ENCODE assay signal across 8 cellular contexts in genomic region chr12:102061096-102061555, GRCh38. TPM values are rescaled to one million over a fixed set of nuclear protein-coding genes. Genes with fewer than 3 reads are reported as not detected.
DNase-seq lines count a peak whose midpoint lies in the region; ATAC-seq and TF ChIP-seq lines count a peak whose summit lies in the region.

No MANE protein-coding gene starts in this region.

- peak overlapping the region; percentile 94 to 96 for H3K4me3 Mint-ChIP-seq in activated T-cell treated with anti-CD3 and anti-CD28 coated beads, Interleukin-2, amount 50 U/mL, for 72 hours

- H3K4me3 ChIP-seq in BE2C (ENCODE audit: low read depth, low read length) (peak overlapping the region; percentile 94), heart right ventricle (peak overlapping the region; percentile 48 to 97 (median 83))

- H3K9me3 ChIP-seq in BE2C = no peaks in the 10 kb centered on the region
- H3K9me3 ChIP-seq in heart right ventricle = no peaks in the 10 kb centered on the region

- H3K27ac ChIP-seq in heart right ventricle = peak overlapping the region; percentile 32 to 97 (median 86)

- peaks cover 15% of the 10 kb centered on the region for H3K27me3 Mint-ChIP-seq in activated T-cell treated with anti-CD3 and anti-CD28 coated beads, Interleukin-2, amount 50 U/mL, for 72 hours (ENCODE audit: low read depth)

- peak overlapping the region; percentile 88 for H3K27ac Mint-ChIP-seq in activated T-cell treated with anti-CD3 and anti-CD28 coated beads, Interleukin-2, amount 50 U/mL, for 72 hours

- TF ChIP-seq CTCF in BE2C (IDR thresholded peaks at IDR 0.05; ENCODE audit: low read depth, low read length) (no peak), heart right ventricle (IDR thresholded peaks at IDR 0.05) (no peak)

- H3K27me3 ChIP-seq in BE2C (no peaks in the 10 kb centered on the region), heart right ventricle (no peaks in the 10 kb centered on the region)

- ATAC-seq in GM19324 (IDR thresholded peaks at IDR 0.05; ENCODE audit: low FRiP score, unreplicated experiment) = peak; percentile 10
- ATAC-seq in HG03342 (IDR thresholded peaks at IDR 0.05; ENCODE audit: unreplicated experiment) = peak; percentile 35
- peak; percentile 63 to 64 for ATAC-seq in activated T-cell treated with anti-CD3 and anti-CD28 coated beads, Interleukin-2, amount 50 U/mL, for 72 hours (replicated peaks in 1 of 2)
- peak in 7 of 8 donors; percentile 3 to 22 (median 9) for ATAC-seq in heart right ventricle
- peak; percentile 41 for ATAC-seq in sciatic nerve

- H3K36me3 Mint-ChIP-seq in activated T-cell treated with anti-CD3 and anti-CD28 coated beads, Interleukin-2, amount 50 U/mL, for 72 hours (ENCODE audit: insufficient read depth in 2 of 2) = peaks cover 11 to 20% of the 10 kb centered on the region in 2 donors

- no peak for DNase-seq in BE2C
- peak; percentile 49 to 57 for DNase-seq in activated T-cell treated with anti-CD3 and anti-CD28 coated beads, Interleukin-2, amount 50 U/mL, for 72 hours
- no peak for DNase-seq in heart right ventricle
- no peak for DNase-seq in sciatic nerve (ENCODE audit: low spot score)
- no peak for DNase-seq in putamen (ENCODE audit: low spot score)
- DNase-seq in stimulated activated CD4-positive, alpha-beta T cell treated with anti-CD3 and anti-CD28 coated beads, Interleukin-4, amount 100 ng/mL, for 1 hour = no peak

- H3K4me1 ChIP-seq in BE2C (peaks cover 7% of the 10 kb centered on the region), heart right ventricle (peaks cover 0 to 14% (median 6%) of the 10 kb centered on the region in 9 donors)

- H3K36me3 ChIP-seq in BE2C = no peaks in the 10 kb centered on the region
- H3K36me3 ChIP-seq in heart right ventricle = peaks cover 0 to 44% (median 6%) of the 10 kb centered on the region in 9 donors

- H3K4me1 Mint-ChIP-seq in activated T-cell treated with anti-CD3 and anti-CD28 coated beads, Interleukin-2, amount 50 U/mL, for 72 hours (ENCODE audit: low read depth) = peaks cover 61% of the 10 kb centered on the region

- no peaks in the 10 kb centered on the region for H3K9me3 Mint-ChIP-seq in activated T-cell treated with anti-CD3 and anti-CD28 coated beads, Interleukin-2, amount 50 U/mL, for 72 hours

- WGBS in heart right ventricle, 2 donors = 36 to 42% methylated on average over 9 of the region's 9 CpGs

- intact Hi-C loops in heart right ventricle (cut with DNase I) = loop anchor here in 4 of 10 donors (5.0 to 10.0 kb wide), 2 partner anchors 56 to 64 kb away; partner anchors contain the start of genes NUP37 (in 1 of the 4) and PARPBP (in 1 of the 4)
- intact Hi-C loops in sciatic nerve (cut with DNase I) = no loop called here

RNA-seq across cellular contexts. Expression of gene WASHC3, which starts 0.7 kb away (rescaled TPM):
- 16.6 TPM for polyA plus RNA-seq in BE2C (2012; ENCODE audit: insufficient read depth, insufficient read length, low read depth)
- 10 to 100 TPM; 56.6 to 66.1 TPM for total RNA-seq in activated T-cell treated with anti-CD3 and anti-CD28 coated beads, Interleukin-2, amount 50 U/mL, for 72 hours
- total RNA-seq in heart right ventricle (10 to 100 TPM; 33.2 to 55.2 (median 40.7) TPM), sciatic nerve (55.6 TPM)
- polyA plus RNA-seq in heart right ventricle = 10 to 100 TPM; 45.9 to 54.2 TPM

RNA-seq across cellular contexts. Expression of gene NUP37, which starts 58.8 kb away (rescaled TPM):
- polyA plus RNA-seq in BE2C (2012; ENCODE audit: insufficient read depth, insufficient read length, low read depth) = 23.7 TPM
- total RNA-seq in activated T-cell treated with anti-CD3 and anti-CD28 coated beads, Interleukin-2, amount 50 U/mL, for 72 hours = 100 to 1,000 TPM in 1 of 2 donors, 10 to 100 TPM in 1; 95.2 to 129 TPM
- total RNA-seq in heart right ventricle = 10 to 100 TPM; 16.5 to 23.9 (median 21.1) TPM
- polyA plus RNA-seq in heart right ventricle = 10 to 100 TPM in 1 of 2 donors, 1 to 10 TPM in 1; 6.4 to 15.7 TPM
- 18.9 TPM for total RNA-seq in sciatic nerve

RNA-seq across cellular contexts. Expression of gene PARPBP, which starts 58.9 kb away (rescaled TPM):
- 5.4 TPM for polyA plus RNA-seq in BE2C (2012; ENCODE audit: insufficient read depth, insufficient read length, low read depth)
- total RNA-seq in activated T-cell treated with anti-CD3 and anti-CD28 coated beads, Interleukin-2, amount 50 U/mL, for 72 hours = 10 to 100 TPM; 17.7 to 19.1 TPM
- 1 to 10 TPM in 2 of 10 donors, under 1 TPM in 7, not detected in 1; 0.39 to 1.8 (median 0.80) TPM for total RNA-seq in heart right ventricle
- under 1 TPM; 0.39 to 0.80 TPM for polyA plus RNA-seq in heart right ventricle
- 1.6 TPM for total RNA-seq in sciatic nerve

Comparison
In these comparisons a context has a peak if more than half of its experiments do, and no peak if none do; other contexts are left out.
1. DNase-seq: peak in activated T-cell treated with anti-CD3 and anti-CD28 coated beads, Interleukin-2, amount 50 U/mL, for 72 hours (2 of 2); none in BE2C (single experiment), heart right ventricle (0 of 2), sciatic nerve (single experiment), putamen (single experiment) and stimulated activated CD4-positive, alpha-beta T cell treated with anti-CD3 and anti-CD28 coated beads, Interleukin-4, amount 100 ng/mL, for 1 hour (single experiment).
2. ATAC-seq: peak in every context shown above with its lines; median percentile 64 in activated T-cell treated with anti-CD3 and anti-CD28 coated beads, Interleukin-2, amount 50 U/mL, for 72 hours; 41 in sciatic nerve; 35 in HG03342; 10 in GM19324; 9 in heart right ventricle.